9 cellular contexts compared by ENCODE assay signal in genomic region chr3:111691293-111691909, GRCh38. TPM values are rescaled to one million over a fixed set of nuclear protein-coding genes. Genes with fewer than 3 reads are reported as not detected.
DNase-seq lines count a peak whose midpoint lies in the region; ATAC-seq and TF ChIP-seq lines count a peak whose summit lies in the region.
"Had no signal": no experiment of that assay in that cellular context is flagged by ENCODE, and none has a peak within 500 bp of the region (broad histone marks: within the 10 kb centered on the region; RNA-seq: fewer than 3 reads in every experiment).

No MANE protein-coding gene starts in this region.

- no peaks in the 10 kb centered on the region for H3K79me2 ChIP-seq in DOHH2 (ENCODE audit: control insufficient read depth, low read length)

- no peaks in the 10 kb centered on the region for H3K9me3 Mint-ChIP-seq in stimulated activated naive B cell treated with anti-CD40 and anti-IgM and Interleukin-4, amounts not matched to agents 10 μg/mL and 1 μg/mL and 100 μg/mL, for 72 hours

- no peaks in the 10 kb centered on the region for H3K9me3 ChIP-seq in DOHH2 (ENCODE audit: control insufficient read depth, insufficient read depth, low read length)
- H3K9me3 ChIP-seq: neutrophil had no signal

- no peaks in the 10 kb centered on the region for H3K36me3 ChIP-seq in DOHH2 (ENCODE audit: control insufficient read depth, low read length)
- H3K36me3 ChIP-seq: neutrophil had no signal

- H3K27me3 ChIP-seq in DOHH2 (ENCODE audit: control insufficient read depth, low read length) (no peaks in the 10 kb centered on the region), foreskin keratinocyte (no peaks in the 10 kb centered on the region)
- H3K27me3 ChIP-seq: neutrophil had no signal

- no peak overlapping the region for H3K27ac Mint-ChIP-seq in stimulated activated naive B cell treated with anti-CD40 and anti-IgM and Interleukin-4, amounts not matched to agents 10 μg/mL and 1 μg/mL and 100 μg/mL, for 72 hours

- no peak overlapping the region for H3K4me2 ChIP-seq in DOHH2 (ENCODE audit: low read length)

- TF ChIP-seq CTCF in DOHH2 (IDR thresholded peaks at IDR 0.05; ENCODE audit: low read depth, low read length, poor library complexity, severe bottlenecking), result peak; percentile 36
- peak; percentile 76 for TF ChIP-seq CTCF in foreskin keratinocyte (conservative IDR thresholded peaks at IDR 0.05)

- ATAC-seq in SK-N-SH treated with all-trans-retinoic acid at 6 μM for 48 hours (peak; percentile 81), foreskin keratinocyte (peak; percentile 42), HG03520 (IDR thresholded peaks at IDR 0.05; ENCODE audit: unreplicated experiment) (no peak), HG03135 (IDR thresholded peaks at IDR 0.05; ENCODE audit: unreplicated experiment) (no peak)
- peak; percentile 33 to 38 for ATAC-seq in stimulated activated naive B cell treated with anti-CD40 and anti-IgM and Interleukin-4, amounts not matched to agents 10 μg/mL and 1 μg/mL and 100 μg/mL, for 72 hours (replicated peaks)

- H3K36me3 Mint-ChIP-seq in stimulated activated naive B cell treated with anti-CD40 and anti-IgM and Interleukin-4, amounts not matched to agents 10 μg/mL and 1 μg/mL and 100 μg/mL, for 72 hours, result no peaks in the 10 kb centered on the region

- H3K4me1 Mint-ChIP-seq in stimulated activated naive B cell treated with anti-CD40 and anti-IgM and Interleukin-4, amounts not matched to agents 10 μg/mL and 1 μg/mL and 100 μg/mL, for 72 hours, result peaks cover 11 to 35% of the 10 kb centered on the region in 2 donors

- H3K27ac ChIP-seq in DOHH2 (ENCODE audit: low read depth, low read length), result no peak overlapping the region
- H3K27ac ChIP-seq in foreskin keratinocyte, result no peak overlapping the region
- H3K27ac ChIP-seq: neutrophil had no signal

- H3K4me1 ChIP-seq in DOHH2 (ENCODE audit: control insufficient read depth, low read length), result no peaks in the 10 kb centered on the region
- peaks cover 21% of the 10 kb centered on the region for H3K4me1 ChIP-seq in foreskin keratinocyte

- peak; percentile 65 for DNase-seq in HT-29 (ENCODE audit: low spot score)
- no peak for DNase-seq in foreskin keratinocyte
- DNase-seq in stimulated activated naive B cell treated with anti-CD40 and anti-IgM and Interleukin-4, amounts not matched to agents 10 μg/mL and 1 μg/mL and 100 μg/mL, for 72 hours, result no peak
- no peak for DNase-seq in GDM1 (lab: John Stamatoyannopoulos, UW)

- H4K20me1 ChIP-seq in DOHH2 (ENCODE audit: control insufficient read depth, insufficient read depth, low read depth, low read length), result no peaks in the 10 kb centered on the region

- H3K4me3 Mint-ChIP-seq in stimulated activated naive B cell treated with anti-CD40 and anti-IgM and Interleukin-4, amounts not matched to agents 10 μg/mL and 1 μg/mL and 100 μg/mL, for 72 hours, result no peak overlapping the region

- H3K27me3 Mint-ChIP-seq in stimulated activated naive B cell treated with anti-CD40 and anti-IgM and Interleukin-4, amounts not matched to agents 10 μg/mL and 1 μg/mL and 100 μg/mL, for 72 hours, result no peaks in the 10 kb centered on the region

- H3K9me2 ChIP-seq in DOHH2 (replicated peaks; ENCODE audit: control insufficient read depth, low read length), result no peaks in the 10 kb centered on the region

- H3K4me3 ChIP-seq in DOHH2 (ENCODE audit: low read length), result no peak overlapping the region

- H3F3A ChIP-seq in DOHH2 (ENCODE audit: control insufficient read depth, insufficient read depth), result no peaks in the 10 kb centered on the region

TF ChIP-seq in SK-N-SH treated with all-trans-retinoic acid at 6 μM for 48 hours, 23 proteins besides CTCF, POLR2A, EP300 and RAD21:
- TF ChIP-seq RARB (CRISPR knock-in tag; IDR thresholded peaks at IDR 0.05) (no peak), ESRRG (CRISPR knock-in tag; IDR thresholded peaks at IDR 0.05) (no peak), TOX (CRISPR knock-in tag; IDR thresholded peaks at IDR 0.05; ENCODE audit: borderline replicate concordance) (no peak), ZFP30 (CRISPR knock-in tag; IDR thresholded peaks at IDR 0.05) (no peak), OSR1 (CRISPR knock-in tag; IDR thresholded peaks at IDR 0.05) (no peak), TSHZ2 (CRISPR knock-in tag; IDR thresholded peaks at IDR 0.05) (no peak), TCF4 (CRISPR knock-in tag; IDR thresholded peaks at IDR 0.05; ENCODE audit: borderline replicate concordance) (no peak), PATZ1 (CRISPR knock-in tag; IDR thresholded peaks at IDR 0.05; ENCODE audit: borderline replicate concordance) (no peak), BACH2 (CRISPR knock-in tag; IDR thresholded peaks at IDR 0.05; ENCODE audit: borderline replicate concordance) (no peak), POU6F1 (CRISPR knock-in tag; IDR thresholded peaks at IDR 0.05; ENCODE audit: borderline replicate concordance, low read depth) (no peak), GLIS3 (CRISPR knock-in tag; IDR thresholded peaks at IDR 0.05) (no peak)
TF ChIP-seq in SK-N-SH treated with all-trans-retinoic acid at 6 μM for 48 hours: peak in this region for 0.

RNA-seq across cellular contexts. Expression of gene PLCXD2, which starts 16.9 kb away (rescaled TPM):
- total RNA-seq in HT-29 (2014; rRNA removed; shearing (Covaris generic)), result 3.7 and 4.0 TPM in 2 replicates
- 4.8 and 5.1 TPM in 2 replicates for total RNA-seq in foreskin keratinocyte
- polyA plus RNA-seq in foreskin keratinocyte, result 1.9 TPM in 2 replicates

Comparison
In these comparisons a context has a peak if more than half of its experiments do, and no peak if none do; other contexts are left out.
1. ATAC-seq: peak in SK-N-SH treated with all-trans-retinoic acid at 6 μM for 48 hours (single experiment), foreskin keratinocyte (single experiment) and stimulated activated naive B cell treated with anti-CD40 and anti-IgM and Interleukin-4, amounts not matched to agents 10 μg/mL and 1 μg/mL and 100 μg/mL, for 72 hours (2 of 2); none in HG03520 (single experiment) and HG03135 (single experiment).